1 cellular context compared by ENCODE assay signal in the genomic region with DNA sequence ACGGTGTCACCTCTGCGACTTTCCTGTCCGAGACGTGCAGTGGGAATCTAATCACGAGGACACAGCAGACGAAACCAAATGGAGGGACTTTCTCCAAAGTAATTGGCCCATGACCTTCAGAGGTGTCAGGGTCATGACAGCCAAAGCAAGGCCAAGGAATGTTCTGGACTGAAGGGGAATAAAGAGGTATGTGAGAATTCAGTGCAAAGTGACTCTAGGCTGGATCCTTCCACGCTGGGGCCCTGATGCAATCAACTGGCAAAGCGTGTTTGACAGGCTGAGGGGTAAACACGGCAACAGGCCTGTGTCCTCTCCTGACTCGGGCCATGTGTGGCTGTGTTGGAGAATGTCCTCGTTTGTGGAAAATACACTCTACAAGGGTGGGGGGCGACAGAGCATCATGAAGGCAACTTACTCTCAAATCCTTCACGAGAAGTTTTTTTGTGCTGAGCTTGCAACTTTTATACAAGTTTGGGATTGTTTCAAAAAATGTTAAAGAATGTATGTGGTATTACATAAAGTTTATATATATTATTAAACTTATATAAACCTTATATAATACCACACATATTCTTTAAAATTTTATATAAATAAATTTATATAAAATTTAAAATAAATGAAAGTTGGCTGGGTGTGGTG.
TF ChIP-seq lines count a peak whose summit lies in the region.

No MANE protein-coding gene starts in this region.

TF ChIP-seq in HCT116, 20 proteins besides CTCF, POLR2A, EP300 and RAD21:
- no peak for TF ChIP-seq SIN3A (IDR thresholded peaks at IDR 0.05; ENCODE audit: low read depth)
- no peak for TF ChIP-seq TCF7L2 (IDR thresholded peaks at IDR 0.05; ENCODE audit: borderline replicate concordance, extremely low read depth, insufficient read depth, insufficient read length)
- TF ChIP-seq CBX3 (IDR thresholded peaks at IDR 0.05; ENCODE audit: low read depth): 0 out of 2 replicates have a peak, but pooled peaks have one; percentile 19
- TF ChIP-seq ZFX (IDR thresholded peaks at IDR 0.05): no peak
- TF ChIP-seq ZNF274 (IDR thresholded peaks at IDR 0.05; ENCODE audit: low read depth, low read length): no peak
- TF ChIP-seq SP1 (IDR thresholded peaks at IDR 0.05; ENCODE audit: low read depth): peak; percentile 20; the same call in 1 of the 2 replicates
- TF ChIP-seq, protein P1, sequence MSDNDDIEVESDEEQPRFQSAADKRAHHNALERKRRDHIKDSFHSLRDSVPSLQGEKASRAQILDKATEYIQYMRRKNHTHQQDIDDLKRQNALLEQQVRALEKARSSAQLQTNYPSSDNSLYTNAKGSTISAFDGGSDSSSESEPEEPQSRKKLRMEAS (IDR thresholded peaks at IDR 0.05): peak; percentile 49; the same call in 1 of the 2 replicates
- peak; percentile 87 for TF ChIP-seq CEBPB (IDR thresholded peaks at IDR 0.05; ENCODE audit: low read depth)
